Comparison of ENCODE assay signal across 8 cellular contexts in genomic region chr6:46491201-46491788, GRCh38. TPM values are rescaled to one million over a fixed set of nuclear protein-coding genes. Genes with fewer than 3 reads are reported as not detected.
DNase-seq lines count a peak whose midpoint lies in the region; ATAC-seq, FAIRE-seq and TF ChIP-seq lines count a peak whose summit lies in the region.

Gene RCAN2 (minus strand): TSS chr6:46491449.

- H3K79me2 ChIP-seq in DOHH2 (ENCODE audit: control insufficient read depth, low read length) = no peaks in the 10 kb centered on the region

- peak within 1 kb of the TSS; percentile 15 for H3K4me3 Mint-ChIP-seq in activated T-helper 2 cell treated with anti-CD3 and anti-CD28 coated beads, Interferon-gamma antibody, Interleukin-2, Interleukin-4, amounts not matched to agents 10 μg/mL and 5 μg/mL and 100 μg/mL, durations not matched to agents 14 hours and 24 hours and 36 hours (ENCODE audit: low read depth)
- peak within 1 kb of the TSS; percentile 76 for H3K4me3 Mint-ChIP-seq in natural killer cell

- H3K27me3 Mint-ChIP-seq in activated T-helper 2 cell treated with anti-CD3 and anti-CD28 coated beads, Interferon-gamma antibody, Interleukin-2, Interleukin-4, amounts not matched to agents 10 μg/mL and 5 μg/mL and 100 μg/mL, durations not matched to agents 14 hours and 24 hours and 36 hours (ENCODE audit: low read depth) = peaks cover 60% of the 10 kb centered on the region
- H3K27me3 Mint-ChIP-seq in natural killer cell (ENCODE audit: low read depth in 2 of 2) = peaks cover 44 to 77% of the 10 kb centered on the region in 2 donors

- H3K4me2 ChIP-seq in DOHH2 (ENCODE audit: low read length) = peak within 1 kb of the TSS; percentile 67

- peak; percentile 30 to 55 for TF ChIP-seq POLR2A in uterus (IDR thresholded peaks at IDR 0.05)

- H3K9me2 ChIP-seq in DOHH2 (replicated peaks; ENCODE audit: control insufficient read depth, low read length) = no peaks in the 10 kb centered on the region

- peaks cover 57% of the 10 kb centered on the region for H3K27me3 ChIP-seq in DOHH2 (ENCODE audit: control insufficient read depth, low read length)
- H3K27me3 ChIP-seq in H7 (ENCODE audit: control insufficient read depth, insufficient read depth, low read length) = peaks cover 20% of the 10 kb centered on the region
- H3K27me3 ChIP-seq in uterus = no peaks in the 10 kb centered on the region

- ATAC-seq in natural killer cell = peak; percentile 61 to 84 (median 80)
- ATAC-seq in HG03280 (IDR thresholded peaks at IDR 0.05; ENCODE audit: unreplicated experiment) = no peak

- H3K4me1 ChIP-seq in DOHH2 (ENCODE audit: control insufficient read depth, low read length) (peaks cover 3% of the 10 kb centered on the region), uterus (peaks cover 0 to 6% of the 10 kb centered on the region in 2 donors)

- no peak for FAIRE-seq in frontal cortex (lab: Jason Lieb, UNC)

- DNase-seq in H7 (peak; percentile 90), NCI-H2227 (lab: John Stamatoyannopoulos, UW; ENCODE audit: unreplicated experiment) (peak; percentile 73), frontal cortex (ENCODE audit: low spot score in 2 of 2) (peak; percentile 72 to 75), natural killer cell (peak; percentile 21), uterus (peak; percentile 59 to 62)
- no peak for DNase-seq in activated T-helper 2 cell treated with anti-CD3 and anti-CD28 coated beads, Interferon-gamma antibody, Interleukin-2, Interleukin-4, amounts not matched to agents 10 μg/mL and 5 μg/mL and 100 μg/mL, durations not matched to agents 14 hours and 24 hours and 36 hours (ENCODE audit: low spot score)

- H3K36me3 Mint-ChIP-seq in activated T-helper 2 cell treated with anti-CD3 and anti-CD28 coated beads, Interferon-gamma antibody, Interleukin-2, Interleukin-4, amounts not matched to agents 10 μg/mL and 5 μg/mL and 100 μg/mL, durations not matched to agents 14 hours and 24 hours and 36 hours (ENCODE audit: low read depth) = no peaks in the 10 kb centered on the region
- no peaks in the 10 kb centered on the region for H3K36me3 Mint-ChIP-seq in natural killer cell

- intact Hi-C loops in activated T-helper 2 cell treated with anti-CD3 and anti-CD28 coated beads, Interferon-gamma antibody, Interleukin-2, Interleukin-4, amounts not matched to agents 10 μg/mL and 5 μg/mL and 100 μg/mL, durations not matched to agents 14 hours and 24 hours and 36 hours (cut with micrococcal nuclease) = loop anchor here (10.0 kb wide), 1 partner anchor 396 kb away; no protein-coding TSS in a partner anchor
- intact Hi-C loops in natural killer cell (cut with micrococcal nuclease) = loop anchor here (1.0 to 5.0 kb wide), 2 partner anchors 269 to 401 kb away; no protein-coding TSS in a partner anchor
- intact Hi-C loops in uterus (cut with DNase I; ENCODE audit: low total_unique reads) = no loop called here

- H3K36me3 ChIP-seq in DOHH2 (ENCODE audit: control insufficient read depth, low read length) (no peaks in the 10 kb centered on the region), H7 (replicated peaks; ENCODE audit: control insufficient read depth, insufficient read depth, low read length) (no peaks in the 10 kb centered on the region), uterus (no peaks in the 10 kb centered on the region)

- TF ChIP-seq CTCF in DOHH2 (IDR thresholded peaks at IDR 0.05; ENCODE audit: low read depth, low read length, poor library complexity, severe bottlenecking) = no peak
- TF ChIP-seq CTCF in natural killer cell (IDR thresholded peaks at IDR 0.05) = no peak
- no peak for TF ChIP-seq CTCF in uterus (IDR thresholded peaks at IDR 0.05)

- no peak within 1 kb of the TSS for H3K27ac ChIP-seq in DOHH2 (ENCODE audit: low read depth, low read length)
- peak within 1 kb of the TSS; percentile 84 to 88 for H3K27ac ChIP-seq in uterus

- no peaks in the 10 kb centered on the region for H3K9me3 Mint-ChIP-seq in activated T-helper 2 cell treated with anti-CD3 and anti-CD28 coated beads, Interferon-gamma antibody, Interleukin-2, Interleukin-4, amounts not matched to agents 10 μg/mL and 5 μg/mL and 100 μg/mL, durations not matched to agents 14 hours and 24 hours and 36 hours
- no peaks in the 10 kb centered on the region for H3K9me3 Mint-ChIP-seq in natural killer cell

- no peaks in the 10 kb centered on the region for H4K20me1 ChIP-seq in DOHH2 (ENCODE audit: control insufficient read depth, insufficient read depth, low read depth, low read length)

- no peaks in the 10 kb centered on the region for H3K4me1 Mint-ChIP-seq in activated T-helper 2 cell treated with anti-CD3 and anti-CD28 coated beads, Interferon-gamma antibody, Interleukin-2, Interleukin-4, amounts not matched to agents 10 μg/mL and 5 μg/mL and 100 μg/mL, durations not matched to agents 14 hours and 24 hours and 36 hours (ENCODE audit: low read depth)
- H3K4me1 Mint-ChIP-seq in natural killer cell = peaks cover 4 to 13% of the 10 kb centered on the region in 2 donors

- H3K27ac Mint-ChIP-seq in activated T-helper 2 cell treated with anti-CD3 and anti-CD28 coated beads, Interferon-gamma antibody, Interleukin-2, Interleukin-4, amounts not matched to agents 10 μg/mL and 5 μg/mL and 100 μg/mL, durations not matched to agents 14 hours and 24 hours and 36 hours = no peak within 1 kb of the TSS
- H3K27ac Mint-ChIP-seq in natural killer cell = no peak within 1 kb of the TSS

- H3K9me3 ChIP-seq in DOHH2 (ENCODE audit: control insufficient read depth, insufficient read depth, low read length) (no peaks in the 10 kb centered on the region), uterus (no peaks in the 10 kb centered on the region)

- H3F3A ChIP-seq in DOHH2 (ENCODE audit: control insufficient read depth, insufficient read depth) = no peaks in the 10 kb centered on the region

- H3K4me3 ChIP-seq in DOHH2 (ENCODE audit: low read length) (peak within 1 kb of the TSS; percentile 67), H7 (ENCODE audit: insufficient read depth, low read depth, low read length) (peak within 1 kb of the TSS; percentile 68), uterus (peak within 1 kb of the TSS; percentile 64 to 71)

RNA-seq across cellular contexts. Expression of gene RCAN2, which starts in this region (rescaled TPM):
- 1.5 and 2.8 TPM in 2 replicates for total RNA-seq in H7 (2014; rRNA removed; shearing (Covaris generic))
- total RNA-seq in activated T-helper 2 cell treated with anti-CD3 and anti-CD28 coated beads, Interferon-gamma antibody, Interleukin-2, Interleukin-4, amounts not matched to agents 10 μg/mL and 5 μg/mL and 100 μg/mL, durations not matched to agents 14 hours and 24 hours and 36 hours = not detected in 2 replicates
- 15.1 TPM for total RNA-seq in frontal cortex
- total RNA-seq in natural killer cell = under 1 TPM in 1 of 3 donors, not detected in 2; 0.43 TPM
- 10 to 100 TPM in 2 of 4 donors, 1 to 10 TPM in 2; 3.0 to 36.4 (median 16.3) TPM for total RNA-seq in uterus

Comparison
In these comparisons a context has a peak if more than half of its experiments do, and no peak if none do; other contexts are left out.
1. Peak in DNase-seq and ATAC-seq in natural killer cell; RNA of the gene not detected or under 1 TPM.